Comparison of ENCODE assay signal across 26 cellular contexts in genomic region chr5:59525310-59525709, GRCh38.
"Had no signal": no experiment of that assay in that cellular context is flagged by ENCODE, and none has a peak within 500 bp of the region (broad histone marks: within the 10 kb centered on the region; RNA-seq: fewer than 3 reads in every experiment).

No MANE protein-coding gene starts in this region.

- H3K36me3 Mint-ChIP-seq: activated naive CD8-positive, alpha-beta T cell had no signal

- H3K27me3 Mint-ChIP-seq: activated CD4-positive, alpha-beta memory T cell treated with anti-CD3 and anti-CD28 coated beads, Interleukin-2, amount 10 ng/mL, durations not matched to agents 7 days and 5 days; activated naive CD8-positive, alpha-beta T cell; activated T-helper 17 cell treated with anti-CD3 and anti-CD28 coated beads, Interleukin-2, amount 50 U/mL, for 72 hours had no signal

- H3K4me3 ChIP-seq: MG63, Peyer's patch, SJSA1 had no signal

- H3K36me3 ChIP-seq: MG63, Peyer's patch, SJSA1, WERI-Rb-1 had no signal

- H3K9me3 ChIP-seq: MG63, Peyer's patch, SJSA1 had no signal

- H3K4me3 Mint-ChIP-seq: activated CD4-positive, alpha-beta memory T cell treated with anti-CD3 and anti-CD28 coated beads, Interleukin-2, amount 10 ng/mL, durations not matched to agents 7 days and 5 days; activated CD4-positive, alpha-beta T cell treated with anti-CD3 and anti-CD28 coated beads for 36 hours; activated naive CD4-positive, alpha-beta T cell treated with anti-CD3 and anti-CD28 coated beads for 36 hours; activated naive CD8-positive, alpha-beta T cell; activated T-helper 17 cell treated with anti-CD3 and anti-CD28 coated beads, Interleukin-2, amount 50 U/mL, for 72 hours; T-helper 2 cell treated with Interferon-gamma antibody and Interleukin-4, amounts not matched to agents 5 μg/mL and 100 μg/mL, for 36 hours had no signal

- H3K27ac ChIP-seq: KMS-11, RWPE1, SJSA1, WERI-Rb-1 had no signal

- H3K27me3 ChIP-seq: MG63, Peyer's patch, SJSA1 had no signal

- DNase-seq: activated CD4-positive, alpha-beta memory T cell treated with anti-CD3 and anti-CD28 coated beads, Interleukin-2, amount 10 ng/mL, durations not matched to agents 7 days and 5 days; activated CD4-positive, alpha-beta T cell treated with anti-CD3 and anti-CD28 coated beads for 36 hours; activated CD4-positive, alpha-beta T cell treated with anti-CD3 and anti-CD28 coated beads, Interleukin-2, amount 50 U/mL, for 1 hour; activated gamma-delta T cell; activated naive CD4-positive, alpha-beta T cell treated with anti-CD3 and anti-CD28 coated beads for 36 hours; activated T-cell treated with anti-CD3 and anti-CD28 coated beads for 4 hours; activated T-cell treated with anti-CD3 and anti-CD28 coated beads, Interleukin-2, amount 50 U/mL, for 48 hours; amygdala; MG63; MV-4-11; NCI-H1092 treated with DMSO at 0.1 percent for 48 hours; NCI-H1417 treated with DMSO at 0.1 percent for 48 hours; NCI-H1694; NCI-H2081; NCI-H510A treated with DMSO at 0.1 percent for 48 hours; NCI-H69; Right ventricle myocardium superior; SW 1271; WERI-Rb-1 had no signal

- ATAC-seq: activated CD4-positive, alpha-beta T cell treated with anti-CD3 and anti-CD28 coated beads for 36 hours; activated T-helper 17 cell treated with anti-CD3 and anti-CD28 coated beads, Interleukin-2, amount 50 U/mL, for 72 hours had no signal

- H3K9ac ChIP-seq: KMS-11 had no signal

- H3K4me1 Mint-ChIP-seq: activated CD4-positive, alpha-beta memory T cell treated with anti-CD3 and anti-CD28 coated beads, Interleukin-2, amount 10 ng/mL, durations not matched to agents 7 days and 5 days; activated CD4-positive, alpha-beta T cell treated with anti-CD3 and anti-CD28 coated beads for 36 hours; activated T-helper 17 cell treated with anti-CD3 and anti-CD28 coated beads, Interleukin-2, amount 50 U/mL, for 72 hours had no signal

- H3K4me2 ChIP-seq: KMS-11 had no signal

- H3K27ac Mint-ChIP-seq: activated CD4-positive, alpha-beta memory T cell treated with anti-CD3 and anti-CD28 coated beads, Interleukin-2, amount 10 ng/mL, durations not matched to agents 7 days and 5 days; activated CD4-positive, alpha-beta T cell treated with anti-CD3 and anti-CD28 coated beads for 36 hours; activated naive CD4-positive, alpha-beta T cell treated with anti-CD3 and anti-CD28 coated beads for 36 hours; activated naive CD8-positive, alpha-beta T cell; activated T-helper 17 cell treated with anti-CD3 and anti-CD28 coated beads, Interleukin-2, amount 50 U/mL, for 72 hours; T-helper 2 cell treated with Interferon-gamma antibody and Interleukin-4, amounts not matched to agents 5 μg/mL and 100 μg/mL, for 36 hours had no signal
